In the genomic region with DNA sequence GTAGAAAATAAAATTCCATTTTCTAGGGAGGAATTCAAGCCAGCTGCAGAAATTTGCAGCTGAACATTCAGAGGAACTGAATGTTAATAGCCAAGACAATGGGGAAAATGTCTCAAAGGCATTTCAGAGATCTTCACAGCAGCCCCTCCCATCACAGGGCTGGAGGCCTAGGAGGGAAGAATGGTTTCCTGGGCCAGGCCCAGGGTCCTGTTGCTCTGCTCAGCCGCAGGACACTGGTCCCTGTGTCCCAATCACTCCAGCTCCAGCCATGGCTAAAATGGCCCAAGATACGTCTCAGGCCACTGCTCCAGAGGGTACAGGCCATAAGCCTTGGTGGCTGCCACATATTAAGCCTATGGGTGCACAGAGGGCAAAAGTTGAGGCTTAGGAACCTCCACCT, we compare ENCODE assay signal across 2 cellular contexts.
A peak's percentile ranks its signal among the peaks of the same experiment; 100 is the strongest.
TF ChIP-seq lines count a peak whose summit lies in the region.

No MANE protein-coding gene starts in this region.

TF ChIP-seq in HEK293, 187 proteins besides CTCF, POLR2A, EP300 and RAD21:
- TF ChIP-seq SETDB1 (IDR thresholded peaks at IDR 0.05; ENCODE audit: insufficient read length, low read length), result peak; percentile 70
- peak; percentile 87 for TF ChIP-seq ZNF585B (tag by site-specific recombination; IDR thresholded peaks at IDR 0.05)
- no peak for TF ChIP-seq SALL2 (tag by site-specific recombination; IDR thresholded peaks at IDR 0.05; ENCODE audit: borderline replicate concordance)

TF ChIP-seq in K562, 482 proteins besides CTCF, POLR2A, EP300 and RAD21:
- TF ChIP-seq ZBED1 (IDR thresholded peaks at IDR 0.05), result no peak
- TF ChIP-seq, protein P1, sequence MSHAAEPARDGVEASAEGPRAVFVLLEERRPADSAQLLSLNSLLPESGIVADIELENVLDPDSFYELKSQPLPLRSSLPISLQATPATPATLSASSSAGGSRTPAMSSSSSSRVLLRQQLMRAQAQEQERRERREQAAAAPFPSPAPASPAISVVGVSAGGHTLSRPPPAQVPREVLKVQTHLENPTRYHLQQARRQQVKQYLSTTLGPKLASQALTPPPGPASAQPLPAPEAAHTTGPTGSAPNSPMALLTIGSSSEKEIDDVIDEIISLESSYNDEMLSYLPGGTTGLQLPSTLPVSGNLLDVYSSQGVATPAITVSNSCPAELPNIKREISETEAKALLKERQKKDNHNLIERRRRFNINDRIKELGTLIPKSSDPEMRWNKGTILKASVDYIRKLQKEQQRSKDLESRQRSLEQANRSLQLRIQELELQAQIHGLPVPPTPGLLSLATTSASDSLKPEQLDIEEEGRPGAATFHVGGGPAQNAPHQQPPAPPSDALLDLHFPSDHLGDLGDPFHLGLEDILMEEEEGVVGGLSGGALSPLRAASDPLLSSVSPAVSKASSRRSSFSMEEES (CRISPR knock-in tag; IDR thresholded peaks at IDR 0.05), result no peak
- TF ChIP-seq CBX1 (IDR thresholded peaks at IDR 0.05; ENCODE audit: low read depth), result 0 out of 2 replicates have a peak, but pooled peaks have one; percentile 24
- TF ChIP-seq ZNF785 (CRISPR knock-in tag; IDR thresholded peaks at IDR 0.05), result no peak
- no peak for TF ChIP-seq HNRNPLL (IDR thresholded peaks at IDR 0.05; ENCODE audit: low read depth, low read length, poor library complexity, severe bottlenecking)
- peak; percentile 73 for TF ChIP-seq ZFP36 (IDR thresholded peaks at IDR 0.05; ENCODE audit: low read depth, low read length, partially characterized antibody)
- TF ChIP-seq WHSC1 (IDR thresholded peaks at IDR 0.05; ENCODE audit: low read length), result no peak
- TF ChIP-seq, protein P2, sequence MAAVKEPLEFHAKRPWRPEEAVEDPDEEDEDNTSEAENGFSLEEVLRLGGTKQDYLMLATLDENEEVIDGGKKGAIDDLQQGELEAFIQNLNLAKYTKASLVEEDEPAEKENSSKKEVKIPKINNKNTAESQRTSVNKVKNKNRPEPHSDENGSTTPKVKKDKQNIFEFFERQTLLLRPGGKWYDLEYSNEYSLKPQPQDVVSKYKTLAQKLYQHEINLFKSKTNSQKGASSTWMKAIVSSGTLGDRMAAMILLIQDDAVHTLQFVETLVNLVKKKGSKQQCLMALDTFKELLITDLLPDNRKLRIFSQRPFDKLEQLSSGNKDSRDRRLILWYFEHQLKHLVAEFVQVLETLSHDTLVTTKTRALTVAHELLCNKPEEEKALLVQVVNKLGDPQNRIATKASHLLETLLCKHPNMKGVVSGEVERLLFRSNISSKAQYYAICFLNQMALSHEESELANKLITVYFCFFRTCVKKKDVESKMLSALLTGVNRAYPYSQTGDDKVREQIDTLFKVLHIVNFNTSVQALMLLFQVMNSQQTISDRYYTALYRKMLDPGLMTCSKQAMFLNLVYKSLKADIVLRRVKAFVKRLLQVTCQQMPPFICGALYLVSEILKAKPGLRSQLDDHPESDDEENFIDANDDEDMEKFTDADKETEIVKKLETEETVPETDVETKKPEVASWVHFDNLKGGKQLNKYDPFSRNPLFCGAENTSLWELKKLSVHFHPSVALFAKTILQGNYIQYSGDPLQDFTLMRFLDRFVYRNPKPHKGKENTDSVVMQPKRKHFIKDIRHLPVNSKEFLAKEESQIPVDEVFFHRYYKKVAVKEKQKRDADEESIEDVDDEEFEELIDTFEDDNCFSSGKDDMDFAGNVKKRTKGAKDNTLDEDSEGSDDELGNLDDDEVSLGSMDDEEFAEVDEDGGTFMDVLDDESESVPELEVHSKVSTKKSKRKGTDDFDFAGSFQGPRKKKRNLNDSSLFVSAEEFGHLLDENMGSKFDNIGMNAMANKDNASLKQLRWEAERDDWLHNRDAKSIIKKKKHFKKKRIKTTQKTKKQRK (IDR thresholded peaks at IDR 0.05; ENCODE audit: borderline replicate concordance, low read depth, low read length), result 0 out of 2 replicates have a peak, but pooled peaks have one; percentile 7
TF ChIP-seq in K562: peak in this region for 3.
